9 cellular contexts compared by ENCODE assay signal in genomic region chr1:234213576-234214128, GRCh38.
DNase-seq lines count a peak whose midpoint lies in the region; ATAC-seq and TF ChIP-seq lines count a peak whose summit lies in the region.
"Had no signal": no experiment of that assay in that cellular context is flagged by ENCODE, and none has a peak within 500 bp of the region (broad histone marks: within the 10 kb centered on the region; RNA-seq: fewer than 3 reads in every experiment).

No MANE protein-coding gene starts in this region.

- 57% methylated on average over 8 of the region's 9 CpGs for WGBS in SK-N-SH (ENCODE audit: low lambda C conversion rate)
- WGBS in right cardiac atrium: 23% methylated on average over 9 of the region's 9 CpGs
- WGBS in stomach, 5 donors: 16 to 34% (median 26%) methylated on average over 9 of the region's 9 CpGs

- no peaks in the 10 kb centered on the region for H3K9me3 ChIP-seq in SK-N-SH
- no peaks in the 10 kb centered on the region for H3K9me3 ChIP-seq in right cardiac atrium (ENCODE audit: control insufficient read depth, low read length)
- H3K9me3 ChIP-seq in stomach: no peaks in the 10 kb centered on the region
- H3K9me3 ChIP-seq in osteoblast (ENCODE audit: low read depth, low read length): no peaks in the 10 kb centered on the region

- H3K4me3 ChIP-seq in SK-N-SH (ENCODE audit: low read depth in 2 of 2, low read length in 1 of 2): peak overlapping the region; percentile 48 to 51
- peak overlapping the region; percentile 34 for H3K4me3 ChIP-seq in right cardiac atrium (ENCODE audit: low read length)
- peak overlapping the region; percentile 43 to 53 (median 48) for H3K4me3 ChIP-seq in stomach
- H3K4me3 ChIP-seq in osteoblast (ENCODE audit: insufficient read depth, low read length): no peak overlapping the region
- H3K4me3 ChIP-seq: A549 had no signal

- DNase-seq in SK-N-SH (no peak), SKM-1 treated with dmso at 0.1 percent for 144 hours (lab: John Stamatoyannopoulos, UW; ENCODE audit: unreplicated experiment) (peak; percentile 91), right cardiac atrium (no peak), stomach (no peak), retina (no peak), osteoblast (ENCODE audit: insufficient read length, low spot score, missing footprints) (no peak)

- no peaks in the 10 kb centered on the region for H3K79me2 ChIP-seq in SK-N-SH (ENCODE audit: insufficient read depth)
- H3K79me2 ChIP-seq in osteoblast (ENCODE audit: insufficient read depth, low read length): no peaks in the 10 kb centered on the region

- POLR2A ChIA-PET in SK-N-SH (lab: Yijun Ruan, JAX): no interaction called here

- ATAC-seq in SK-N-SH treated with all-trans-retinoic acid at 6 μM for 48 hours (no peak), right cardiac atrium (peak in 1 of 2 donors; percentile 50), GM19035 (IDR thresholded peaks at IDR 0.05; ENCODE audit: unreplicated experiment) (no peak)

- H3K4me1 ChIP-seq in SK-N-SH (ENCODE audit: control insufficient read depth in 1 of 2, insufficient read depth in 2 of 2, low read depth in 1 of 2, low read length in 1 of 2) (peaks cover 0 to 5% of the 10 kb centered on the region in 2 experiments; a peak in 1 of 4 replicates), right cardiac atrium (ENCODE audit: control insufficient read depth, insufficient read depth, low read length) (no peaks in the 10 kb centered on the region), stomach (peaks cover 11 to 29% (median 19%) of the 10 kb centered on the region in 4 donors), osteoblast (ENCODE audit: insufficient read depth, low read length) (no peaks in the 10 kb centered on the region)

- H2AFZ ChIP-seq in SK-N-SH (ENCODE audit: low read depth): peak overlapping the region; percentile 82
- no peak overlapping the region for H2AFZ ChIP-seq in osteoblast (ENCODE audit: low read length)

- intact Hi-C loops in right cardiac atrium (cut with DNase I) (no loop called here), stomach (cut with DNase I; ENCODE audit: low total_unique reads) (no loop called here)

- H3K27me3 ChIP-seq in SK-N-SH (ENCODE audit: insufficient read depth): no peaks in the 10 kb centered on the region
- H3K27me3 ChIP-seq in right cardiac atrium (ENCODE audit: control insufficient read depth, insufficient read depth): no peaks in the 10 kb centered on the region
- peaks cover 9 to 52% (median 26%) of the 10 kb centered on the region in 3 donors for H3K27me3 ChIP-seq in stomach
- H3K27me3 ChIP-seq in osteoblast (ENCODE audit: insufficient read depth, low read length): peaks cover 26% of the 10 kb centered on the region

- H3K9me2 ChIP-seq in SK-N-SH: no peaks in the 10 kb centered on the region

- TF ChIP-seq EP300 in SK-N-SH (IDR thresholded peaks at IDR 0.05; ENCODE audit: borderline replicate concordance in 1 of 2, low read depth in 1 of 2, low read length in 1 of 2) (no peak), stomach (IDR thresholded peaks at IDR 0.05) (no peak)

- H3K4me2 ChIP-seq in SK-N-SH: peak overlapping the region; percentile 85
- no peak overlapping the region for H3K4me2 ChIP-seq in osteoblast (ENCODE audit: insufficient read depth, low read length)
- H3K4me2 ChIP-seq: A549 had no signal

- no peak for TF ChIP-seq POLR2A in stomach (IDR thresholded peaks at IDR 0.05)

- H3K36me3 ChIP-seq in SK-N-SH (replicated peaks in 1 of 2; ENCODE audit: control insufficient read depth in 1 of 2, insufficient read depth in 2 of 2, low read length in 1 of 2): no peaks in the 10 kb centered on the region
- no peaks in the 10 kb centered on the region for H3K36me3 ChIP-seq in stomach
- no peaks in the 10 kb centered on the region for H3K36me3 ChIP-seq in osteoblast (ENCODE audit: insufficient read depth, low read length)

- no peaks in the 10 kb centered on the region for H3F3A ChIP-seq in SK-N-SH (replicated peaks; ENCODE audit: insufficient read depth)

- TF ChIP-seq RAD21 in SK-N-SH (IDR thresholded peaks at IDR 0.05; ENCODE audit: low read length): no peak

- no peak for TF ChIP-seq CTCF in SK-N-SH (IDR thresholded peaks at IDR 0.05)
- no peak for TF ChIP-seq CTCF in stomach (IDR thresholded peaks at IDR 0.05)
- no peak for TF ChIP-seq CTCF in osteoblast (IDR thresholded peaks at IDR 0.05; ENCODE audit: extremely low read depth, low read depth, low read length)

- H4K20me1 ChIP-seq in SK-N-SH (ENCODE audit: insufficient read depth): no peaks in the 10 kb centered on the region
- no peaks in the 10 kb centered on the region for H4K20me1 ChIP-seq in osteoblast (ENCODE audit: insufficient read depth, low read length)

- CTCF ChIA-PET in SK-N-SH (lab: Yijun Ruan, JAX): interaction anchor here (0.7 to 10.1 kb wide), 35 partner anchors 8 to 870 kb away, joined by 3 to 190 read pairs (median 5); partner anchors contain the start of gene COA6

- peak overlapping the region; percentile 40; the same call in 1 of the 2 replicates for H3K9ac ChIP-seq in SK-N-SH

- H3K27ac ChIP-seq in SK-N-SH (ENCODE audit: low read depth in 2 of 2, low read length in 1 of 2) (no peak overlapping the region), right cardiac atrium (ENCODE audit: low read length) (no peak overlapping the region), stomach (peak overlapping the region in 1 of 5 donors; percentile 35), osteoblast (ENCODE audit: low read depth, low read length) (no peak overlapping the region)

TF ChIP-seq in SK-N-SH, 30 proteins besides CTCF, POLR2A, EP300 and RAD21:
- TF ChIP-seq RXRA (IDR thresholded peaks at IDR 0.05; ENCODE audit: borderline replicate concordance, low read depth): no peak
- TF ChIP-seq FOSL2 (IDR thresholded peaks at IDR 0.05; ENCODE audit: borderline replicate concordance, low read depth): no peak
- TF ChIP-seq POLR2AphosphoS5 (IDR thresholded peaks at IDR 0.05; ENCODE audit: low read depth, low read length): no peak
- TF ChIP-seq MEF2A (IDR thresholded peaks at IDR 0.05; ENCODE audit: borderline replicate concordance, low read depth): no peak
- TF ChIP-seq MXI1 (IDR thresholded peaks at IDR 0.05; ENCODE audit: low read depth, low read length): no peak

TF ChIP-seq in SK-N-SH treated with all-trans-retinoic acid at 6 μM for 48 hours, 23 proteins besides CTCF, POLR2A, EP300 and RAD21:
- TF ChIP-seq ZFP3 (CRISPR knock-in tag; IDR thresholded peaks at IDR 0.05) (no peak), SNAI2 (CRISPR knock-in tag; IDR thresholded peaks at IDR 0.05) (no peak)
